23 cellular contexts compared by ENCODE assay signal in genomic region chrX:117998171-117998570, GRCh38.
"Had no signal": no experiment of that assay in that cellular context is flagged by ENCODE, and none has a peak within 500 bp of the region (broad histone marks: within the 10 kb centered on the region; RNA-seq: fewer than 3 reads in every experiment).

No MANE protein-coding gene starts in this region.

- ATAC-seq: left colon; left lung; lower lobe of right lung; natural killer cell; psoas muscle; right lobe of liver; stimulated activated memory B cell treated with anti-CD40 and anti-IgM and Interleukin-4, amounts not matched to agents 10 μg/mL and 1 μg/mL and 100 μg/mL, for 72 hours; stimulated activated naive CD8-positive, alpha-beta T cell treated with anti-CD3 and anti-CD28 coated beads, Interleukin-15, amount 100 ng/mL, for 72 hours had no signal

- DNase-seq: hypothalamus; immature natural killer cell; left colon; left lung; lower lobe of right lung; mammary epithelial cell; mesendoderm; naive B cell; natural killer cell; nephron progenitor cell; occipital lobe; psoas muscle; right lobe of liver; stimulated activated CD4-positive, alpha-beta T cell treated with anti-CD3 and anti-CD28 coated beads, Interleukin-1b, Interleukin-23, amount 100 ng/mL, for 48 hours; stimulated activated CD4-positive, alpha-beta T cell treated with anti-CD3 and anti-CD28 coated beads, Interleukin-2, amount 100 ng/mL, for 48 hours; stimulated activated CD4-positive, alpha-beta T cell treated with anti-CD3 and anti-CD28 coated beads, Interleukin-4, amount 100 ng/mL, for 4 hours; stimulated activated CD8-positive, alpha-beta memory T cell treated with anti-CD3 and anti-CD28 coated beads, Interleukin-4, amount 100 ng/mL, for 48 hours; stimulated activated naive CD4-positive, alpha-beta T cell treated with Interleukin-2 at 50 U/mL for 16 hours; stimulated activated naive CD8-positive, alpha-beta T cell treated with anti-CD3 and anti-CD28 coated beads, Interleukin-15, amount 100 ng/mL, for 72 hours; substantia nigra; uterus had no signal

- FAIRE-seq: islet of Langerhans had no signal
